In genomic region chr1:111738133-111738435, GRCh38 we compare ENCODE assay signal across 8 cellular contexts. TPM values are rescaled to one million over a fixed set of nuclear protein-coding genes. Genes with fewer than 3 reads are reported as not detected.
A peak's percentile ranks its signal among the peaks of the same experiment; 100 is the strongest.
DNase-seq lines count a peak whose midpoint lies in the region; ATAC-seq and TF ChIP-seq lines count a peak whose summit lies in the region.

No MANE protein-coding gene starts in this region.

- H3K4me3 Mint-ChIP-seq in CD8-positive, alpha-beta T cell, result peak overlapping the region; percentile 91

- peaks cover 10% of the 10 kb centered on the region; the same call in 1 of the 2 replicates for H3F3A ChIP-seq in MM.1S (ENCODE audit: insufficient read depth, low read length)

- peaks cover 3% of the 10 kb centered on the region for H3K27me3 ChIP-seq in CD8-positive, alpha-beta T cell (ENCODE audit: insufficient read depth, low read length)
- H3K27me3 ChIP-seq in MM.1S (replicated peaks; ENCODE audit: insufficient read depth, low read length) (no peaks in the 10 kb centered on the region), endocrine pancreas (ENCODE audit: control insufficient read depth, insufficient read depth, low read length) (no peaks in the 10 kb centered on the region), ovary (no peaks in the 10 kb centered on the region)

- H3K9me3 ChIP-seq in CD8-positive, alpha-beta T cell (ENCODE audit: low read length), result no peaks in the 10 kb centered on the region
- H3K9me3 ChIP-seq in MM.1S (replicated peaks; ENCODE audit: insufficient read depth, low read length) (no peaks in the 10 kb centered on the region), endocrine pancreas (ENCODE audit: control insufficient read depth, low read length) (no peaks in the 10 kb centered on the region), ovary (no peaks in the 10 kb centered on the region)

- peaks cover 21% of the 10 kb centered on the region for H3K4me1 Mint-ChIP-seq in CD8-positive, alpha-beta T cell (ENCODE audit: low read depth)

- TF ChIP-seq POLR2A in ovary (IDR thresholded peaks at IDR 0.05), result no peak

- H3K9ac ChIP-seq in MM.1S (ENCODE audit: low read length) (peak overlapping the region; percentile 65; the same call in 1 of the 2 replicates), endocrine pancreas (ENCODE audit: control insufficient read depth, insufficient read depth, low read length) (peak overlapping the region; percentile 67)

- no peaks in the 10 kb centered on the region for H4K20me1 ChIP-seq in MM.1S (ENCODE audit: insufficient read depth, low read length)

- intact Hi-C loops in CD8-positive, alpha-beta T cell (cut with DNase I, micrococcal nuclease), result loop anchor here (2.0 kb wide), 2 partner anchors 17 to 23 kb away; partner anchors contain the start of gene DDX20 (in 1 of the 2)
- intact Hi-C loops in ovary (cut with DNase I), result loop anchor here in 2 of 4 donors (2.0 to 10.0 kb wide), 2 partner anchors 17 to 113 kb away; partner anchors contain the start of gene DDX20 (in 1 of the 2)

- POLR2A ChIA-PET in CD8-positive, alpha-beta T cell (lab: Charles Lee), result interaction anchor here (0.6 to 2.9 kb wide), 4 partner anchors 9 to 40 kb away, joined by 3 to 17 read pairs (median 4); partner anchors contain the start of gene DDX20

- no peak for DNase-seq in CD8-positive, alpha-beta T cell
- no peak for DNase-seq in MM.1S
- no peak for DNase-seq in ovary
- DNase-seq in NAMALWA (ENCODE audit: low spot score), result no peak
- DNase-seq in stimulated activated naive CD4-positive, alpha-beta T cell treated with Interleukin-2 at 50 U/mL for 16 hours (lab: John Stamatoyannopoulos, UW), result no peak

- H3K4me3 ChIP-seq in CD8-positive, alpha-beta T cell (ENCODE audit: low read depth, low read length), result peak overlapping the region; percentile 74
- H3K4me3 ChIP-seq in MM.1S (ENCODE audit: low read length), result peak overlapping the region; percentile 66
- H3K4me3 ChIP-seq in endocrine pancreas (ENCODE audit: control insufficient read depth, insufficient read depth, low read length), result peak overlapping the region; percentile 24
- H3K4me3 ChIP-seq in ovary, result peak overlapping the region; percentile 47

- no peak overlapping the region for H3K27ac Mint-ChIP-seq in CD8-positive, alpha-beta T cell

- peaks cover 9% of the 10 kb centered on the region for H3K4me1 ChIP-seq in CD8-positive, alpha-beta T cell (ENCODE audit: insufficient read depth, low read length)
- H3K4me1 ChIP-seq in MM.1S (ENCODE audit: low read length), result peaks cover 8% of the 10 kb centered on the region
- H3K4me1 ChIP-seq in endocrine pancreas (ENCODE audit: control insufficient read depth, insufficient read depth, low read length), result no peaks in the 10 kb centered on the region
- H3K4me1 ChIP-seq in ovary (ENCODE audit: insufficient read depth), result peaks cover 18% of the 10 kb centered on the region

- no peak for TF ChIP-seq EP300 in ovary (IDR thresholded peaks at IDR 0.05)

- WGBS in ovary, 3 donors, result 11 to 19% (median 16%) methylated on average over 9 of the region's 9 CpGs

- H2AFZ ChIP-seq in MM.1S (ENCODE audit: low read length), result peak overlapping the region; percentile 40; the same call in 1 of the 2 replicates

- no peaks in the 10 kb centered on the region for H3K9me3 Mint-ChIP-seq in CD8-positive, alpha-beta T cell

- no peak for TF ChIP-seq CTCF in CD8-positive, alpha-beta T cell (IDR thresholded peaks at IDR 0.05)
- no peak for TF ChIP-seq CTCF in MM.1S (IDR thresholded peaks at IDR 0.05; ENCODE audit: low read length)
- TF ChIP-seq CTCF in ovary (IDR thresholded peaks at IDR 0.05), result no peak

- CTCF ChIA-PET in CD8-positive, alpha-beta T cell (lab: Charles Lee), result interaction anchor here (2.1 kb wide), 1 partner anchor 9 kb away, joined by 6 read pairs; no protein-coding TSS in a partner anchor

- ATAC-seq in CD8-positive, alpha-beta T cell, result no peak
- ATAC-seq in GM18498 (IDR thresholded peaks at IDR 0.05; ENCODE audit: unreplicated experiment), result no peak
- no peak for ATAC-seq in GM19455 (IDR thresholded peaks at IDR 0.05; ENCODE audit: unreplicated experiment)

- H3K4me2 ChIP-seq in MM.1S (ENCODE audit: low read depth, low read length), result peak overlapping the region; percentile 91

- no peaks in the 10 kb centered on the region for H3K9me2 ChIP-seq in MM.1S (replicated peaks; ENCODE audit: insufficient read depth, low read length)

- H3K36me3 ChIP-seq in CD8-positive, alpha-beta T cell (ENCODE audit: insufficient read depth, low read length), result no peaks in the 10 kb centered on the region
- H3K36me3 ChIP-seq in MM.1S (replicated peaks; ENCODE audit: insufficient read depth, low read length) (no peaks in the 10 kb centered on the region), endocrine pancreas (ENCODE audit: control insufficient read depth, insufficient read depth, low read length) (no peaks in the 10 kb centered on the region), ovary (no peaks in the 10 kb centered on the region)

- no peak overlapping the region for H3K27ac ChIP-seq in CD8-positive, alpha-beta T cell (ENCODE audit: low read depth, low read length)
- H3K27ac ChIP-seq in MM.1S (ENCODE audit: low read length) (peak overlapping the region; percentile 75; the same call in 1 of the 2 replicates), ovary (peak overlapping the region; percentile 65 to 79)

- no peaks in the 10 kb centered on the region for H3K36me3 Mint-ChIP-seq in CD8-positive, alpha-beta T cell

- H3K27me3 Mint-ChIP-seq in CD8-positive, alpha-beta T cell (ENCODE audit: low read depth), result peaks cover 25% of the 10 kb centered on the region

- peaks cover 3% of the 10 kb centered on the region; the same call in 1 of the 2 replicates for H3K79me2 ChIP-seq in MM.1S (ENCODE audit: low read length)

RNA-seq across cellular contexts. Expression of gene INKA2, which starts 1.1 kb away (rescaled TPM):
- under 1 TPM; 0.36 to 0.54 TPM for total RNA-seq in CD8-positive, alpha-beta T cell
- total RNA-seq in ovary, result 10 to 100 TPM in 4 of 7 donors, 1 to 10 TPM in 3; 2.9 to 22.2 (median 10.5) TPM
- polyA plus RNA-seq in ovary, result 1 to 10 TPM; 2.3 to 4.1 TPM

RNA-seq across cellular contexts. Expression of gene DDX20, which starts 17.6 kb away (rescaled TPM):
- total RNA-seq in CD8-positive, alpha-beta T cell, result 10 to 100 TPM; 35.4 to 35.9 TPM
- 10 to 100 TPM; 10.6 to 26.9 (median 14.5) TPM for total RNA-seq in ovary
- 10 to 100 TPM in 1 of 2 donors, 1 to 10 TPM in 1; 7.3 to 10.5 TPM for polyA plus RNA-seq in ovary

Comparison
In these comparisons a context has a peak if more than half of its experiments do, and no peak if none do; other contexts are left out.
1. H3K4me3 ChIP-seq: peak in every context shown above with its lines; median percentile 74 in CD8-positive, alpha-beta T cell; 66 in MM.1S; 47 in ovary; 24 in endocrine pancreas.